Comparison of ENCODE assay signal across 8 cellular contexts in genomic region chr1:223142269-223142668, GRCh38. TPM values are rescaled to one million over a fixed set of nuclear protein-coding genes. Genes with fewer than 3 reads are reported as not detected.
DNase-seq lines count a peak whose midpoint lies in the region; ATAC-seq and TF ChIP-seq lines count a peak whose summit lies in the region.

No MANE protein-coding gene starts in this region.

- H3K9me3 ChIP-seq in CD4-positive, CD25-positive, alpha-beta regulatory T cell (ENCODE audit: control insufficient read depth in 2 of 2, low read length in 2 of 2): no peaks in the 10 kb centered on the region
- H3K9me3 ChIP-seq in Loucy (ENCODE audit: insufficient read depth, low read depth, low read length) (no peaks in the 10 kb centered on the region), ectodermal cell (ENCODE audit: control insufficient read depth, low read length) (no peaks in the 10 kb centered on the region), neutrophil (no peaks in the 10 kb centered on the region)

- H3F3A ChIP-seq in Loucy (ENCODE audit: low read depth): no peaks in the 10 kb centered on the region

- H3K27me3 Mint-ChIP-seq in CD4-positive, CD25-positive, alpha-beta regulatory T cell: peaks cover 9% of the 10 kb centered on the region

- peak overlapping the region; percentile 83 for H3K4me2 ChIP-seq in Loucy (ENCODE audit: low read depth, low read length, poor library complexity, severe bottlenecking)

- peaks cover 10 to 39% (median 19%) of the 10 kb centered on the region in 4 donors for H3K4me1 Mint-ChIP-seq in CD4-positive, CD25-positive, alpha-beta regulatory T cell

- no peaks in the 10 kb centered on the region for H3K79me2 ChIP-seq in Loucy (ENCODE audit: insufficient read depth, low read length)

- H3K9ac ChIP-seq in Loucy (ENCODE audit: low read depth, low read length, poor library complexity, severe bottlenecking): peak overlapping the region; percentile 56

- H4K20me1 ChIP-seq in Loucy (ENCODE audit: insufficient read depth, low read length, poor library complexity, severe bottlenecking): no peaks in the 10 kb centered on the region

- H3K4me1 ChIP-seq in CD4-positive, CD25-positive, alpha-beta regulatory T cell (ENCODE audit: control insufficient read depth, insufficient read depth, low read length, poor library complexity, severe bottlenecking): peaks cover 25% of the 10 kb centered on the region
- H3K4me1 ChIP-seq in Loucy (ENCODE audit: insufficient read depth, low read length, poor library complexity, severe bottlenecking) (peaks cover 12% of the 10 kb centered on the region), ectodermal cell (ENCODE audit: control insufficient read depth, insufficient read depth, low read length) (no peaks in the 10 kb centered on the region), neutrophil (ENCODE audit: control insufficient read depth in 1 of 2, insufficient read depth in 1 of 2, low read depth in 1 of 2, low read length in 1 of 2) (peaks cover 25 to 66% of the 10 kb centered on the region in 2 experiments)

- H3K9me3 Mint-ChIP-seq in CD4-positive, CD25-positive, alpha-beta regulatory T cell: peaks cover 0 to 3% (median 0%) of the 10 kb centered on the region in 7 donors

- H2AFZ ChIP-seq in Loucy (ENCODE audit: low read length): peak overlapping the region; percentile 87

- DNase-seq in CD4-positive, CD25-positive, alpha-beta regulatory T cell: no peak
- DNase-seq in DMS53 treated with DMSO at 0.1 percent for 48 hours (lab: John Stamatoyannopoulos, UW; ENCODE audit: unreplicated experiment): no peak
- no peak for DNase-seq in NOMO-1 treated with dmso at 0.1 percent for 144 hours (lab: John Stamatoyannopoulos, UW; ENCODE audit: unreplicated experiment)

- H3K4me3 Mint-ChIP-seq in CD4-positive, CD25-positive, alpha-beta regulatory T cell: peak overlapping the region; percentile 81 to 86 (median 86)

- WGBS in ectodermal cell, 2 experiments: 90 to 94% methylated on average over 10 to 11 of the region's 11 CpGs

- ATAC-seq in CD4-positive, CD25-positive, alpha-beta regulatory T cell (ENCODE audit: low read depth in 2 of 2): no peak
- ATAC-seq in GM19351 (IDR thresholded peaks at IDR 0.05; ENCODE audit: unreplicated experiment) (no peak), GM21447 (IDR thresholded peaks at IDR 0.05; ENCODE audit: unreplicated experiment) (no peak)

- no peaks in the 10 kb centered on the region for H3K27me3 ChIP-seq in CD4-positive, CD25-positive, alpha-beta regulatory T cell (ENCODE audit: control insufficient read depth, insufficient read depth, low read length)
- H3K27me3 ChIP-seq in Loucy (ENCODE audit: insufficient read depth, low read length, poor library complexity, severe bottlenecking) (no peaks in the 10 kb centered on the region), ectodermal cell (ENCODE audit: control insufficient read depth, insufficient read depth, low read length, poor library complexity, severe bottlenecking) (no peaks in the 10 kb centered on the region), neutrophil (peaks cover 23% of the 10 kb centered on the region)

- H3K27ac Mint-ChIP-seq in CD4-positive, CD25-positive, alpha-beta regulatory T cell: peak overlapping the region in 2 of 3 donors; percentile 79 to 85

- H3K36me3 ChIP-seq in CD4-positive, CD25-positive, alpha-beta regulatory T cell (ENCODE audit: control insufficient read depth, insufficient read depth, low read length): no peaks in the 10 kb centered on the region
- H3K36me3 ChIP-seq in Loucy (ENCODE audit: insufficient read depth, low read length): no peaks in the 10 kb centered on the region
- no peaks in the 10 kb centered on the region for H3K36me3 ChIP-seq in ectodermal cell (ENCODE audit: control insufficient read depth, insufficient read depth, low read length)
- no peaks in the 10 kb centered on the region for H3K36me3 ChIP-seq in neutrophil

- H3K36me3 Mint-ChIP-seq in CD4-positive, CD25-positive, alpha-beta regulatory T cell: no peaks in the 10 kb centered on the region

- H3K4me3 ChIP-seq in CD4-positive, CD25-positive, alpha-beta regulatory T cell (ENCODE audit: low read depth, low read length): peak overlapping the region; percentile 52
- H3K4me3 ChIP-seq in Loucy (ENCODE audit: low read length, poor library complexity, severe bottlenecking) (peak overlapping the region; percentile 65), ectodermal cell (ENCODE audit: insufficient read depth, low read depth, low read length) (peak overlapping the region; percentile 50), neutrophil (ENCODE audit: low read depth in 1 of 2, low read length in 1 of 2) (peak overlapping the region; percentile 72 to 82)

- H3K27ac ChIP-seq in CD4-positive, CD25-positive, alpha-beta regulatory T cell (ENCODE audit: insufficient read depth, low read length, poor library complexity, severe bottlenecking): peak overlapping the region; percentile 73
- H3K27ac ChIP-seq in ectodermal cell (ENCODE audit: insufficient read depth, low read depth, low read length, poor library complexity, severe bottlenecking) (no peak overlapping the region), neutrophil (no peak overlapping the region)

- TF ChIP-seq CTCF in Loucy (conservative IDR thresholded peaks at IDR 0.05; ENCODE audit: low read length) (no peak), neutrophil (IDR thresholded peaks at IDR 0.05) (no peak)

- H3K9me2 ChIP-seq in Loucy (replicated peaks; ENCODE audit: low read depth, low read length): no peaks in the 10 kb centered on the region

RNA-seq across cellular contexts. Expression of gene TLR5, which starts 0.8 kb away (rescaled TPM):
- total RNA-seq in CD4-positive, CD25-positive, alpha-beta regulatory T cell: 0.84 TPM
- 1 to 10 TPM; 4.7 to 9.5 (median 6.2) TPM for polyA plus RNA-seq in CD4-positive, CD25-positive, alpha-beta regulatory T cell
- 0.98 TPM for polyA plus RNA-seq in ectodermal cell (2013, experiment 1 of 4)
- 1.1 TPM for polyA plus RNA-seq in ectodermal cell (2013, experiment 2 of 4)
- 1.1 TPM for polyA plus RNA-seq in ectodermal cell (2013, experiment 3 of 4)
- 1.9 TPM for polyA plus RNA-seq in ectodermal cell (2013, experiment 4 of 4)
